ENCODE assay signal across 23 cellular contexts in the genomic region with DNA sequence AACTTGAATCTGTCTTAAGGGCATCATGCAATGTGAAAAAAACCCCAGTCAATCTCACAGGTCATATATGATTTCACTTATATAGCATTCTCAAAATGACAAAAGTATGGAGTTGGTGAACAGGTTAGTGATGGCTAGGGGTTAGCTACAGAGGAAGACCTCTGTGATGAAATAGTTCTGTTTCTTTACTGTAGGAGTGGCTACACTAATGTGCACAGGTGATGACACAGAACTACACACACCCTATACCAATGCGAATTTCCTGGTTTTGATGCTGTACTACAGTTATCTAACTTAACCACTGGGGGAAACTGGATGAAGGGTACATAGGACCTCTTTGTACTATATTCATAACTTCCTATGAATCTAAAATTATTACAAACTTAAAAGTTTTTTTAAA.
"Had no signal": no experiment of that assay in that cellular context is flagged by ENCODE, and none has a peak within 500 bp of the region (broad histone marks: within the 10 kb centered on the region; RNA-seq: fewer than 3 reads in every experiment).

No MANE protein-coding gene starts in this region.

- H3K4me3 Mint-ChIP-seq: activated CD8-positive, alpha-beta T cell treated with anti-CD3 and anti-CD28 coated beads for 36 hours; activated naive CD8-positive, alpha-beta T cell treated with anti-CD3 and anti-CD28 coated beads, Interleukin-2, amount 10 ng/mL, durations not matched to agents 7 days and 5 days; activated T-cell treated with anti-CD3 and anti-CD28 coated beads, Interleukin-2, amount 50 U/mL, for 24 hours; brain had no signal

- DNase-seq: activated CD4-positive, CD25-positive, alpha-beta regulatory T cell; activated CD8-positive, alpha-beta T cell treated with anti-CD3 and anti-CD28 coated beads for 36 hours; activated gamma-delta T cell treated with Interleukin-2 at 50 U/mL for 16 hours; activated naive CD4-positive, alpha-beta T cell treated with anti-CD3 and anti-CD28 coated beads, Interleukin-2, amount 50 U/mL, for 16 hours; activated naive CD8-positive, alpha-beta T cell treated with anti-CD3 and anti-CD28 coated beads, Interleukin-2, amount 10 ng/mL, durations not matched to agents 7 days and 5 days; activated T-cell treated with anti-CD3 and anti-CD28 coated beads, Interleukin-2, amount 50 U/mL, for 24 hours; aorta; cerebellar nuclear complex; Karpas-422; NCI-H1105 treated with DMSO at 0.1 percent for 48 hours; NCI-H1436 treated with DMSO at 0.1 percent for 48 hours; NCI-H187; NCI-H2081; NCI-H510A treated with DMSO at 0.1 percent for 48 hours; NCI-H69; SHP77 treated with DMSO at 0.1 percent for 48 hours; T-helper 2 cell; T1000 had no signal

- H3K36me3 Mint-ChIP-seq: activated naive CD8-positive, alpha-beta T cell treated with anti-CD3 and anti-CD28 coated beads, Interleukin-2, amount 10 ng/mL, durations not matched to agents 7 days and 5 days had no signal

- H3K27me3 Mint-ChIP-seq: activated T-cell treated with anti-CD3 and anti-CD28 coated beads, Interleukin-2, amount 50 U/mL, for 24 hours; brain had no signal

- H3K27ac Mint-ChIP-seq: activated CD8-positive, alpha-beta T cell treated with anti-CD3 and anti-CD28 coated beads for 36 hours; activated naive CD8-positive, alpha-beta T cell treated with anti-CD3 and anti-CD28 coated beads, Interleukin-2, amount 10 ng/mL, durations not matched to agents 7 days and 5 days; activated T-cell treated with anti-CD3 and anti-CD28 coated beads, Interleukin-2, amount 50 U/mL, for 24 hours; activated T-helper 2 cell treated with anti-CD3 and anti-CD28 coated beads, Interferon-gamma antibody, Interleukin-2, Interleukin-4, amounts not matched to agents 10 μg/mL and 5 μg/mL and 100 μg/mL, durations not matched to agents 14 hours and 24 hours and 36 hours; brain had no signal

- ATAC-seq: activated CD8-positive, alpha-beta T cell treated with anti-CD3 and anti-CD28 coated beads for 36 hours; K562 had no signal

- H3K4me1 Mint-ChIP-seq: activated naive CD8-positive, alpha-beta T cell treated with anti-CD3 and anti-CD28 coated beads, Interleukin-2, amount 10 ng/mL, durations not matched to agents 7 days and 5 days; brain had no signal

- H3K9me3 Mint-ChIP-seq: activated T-helper 2 cell treated with anti-CD3 and anti-CD28 coated beads, Interferon-gamma antibody, Interleukin-2, Interleukin-4, amounts not matched to agents 10 μg/mL and 5 μg/mL and 100 μg/mL, durations not matched to agents 14 hours and 24 hours and 36 hours had no signal

- H3K27ac ChIP-seq: VCaP had no signal

- FAIRE-seq: K562, RCC 7860 had no signal

- H3K4me3 ChIP-seq: K562 had no signal
